In the genomic region with DNA sequence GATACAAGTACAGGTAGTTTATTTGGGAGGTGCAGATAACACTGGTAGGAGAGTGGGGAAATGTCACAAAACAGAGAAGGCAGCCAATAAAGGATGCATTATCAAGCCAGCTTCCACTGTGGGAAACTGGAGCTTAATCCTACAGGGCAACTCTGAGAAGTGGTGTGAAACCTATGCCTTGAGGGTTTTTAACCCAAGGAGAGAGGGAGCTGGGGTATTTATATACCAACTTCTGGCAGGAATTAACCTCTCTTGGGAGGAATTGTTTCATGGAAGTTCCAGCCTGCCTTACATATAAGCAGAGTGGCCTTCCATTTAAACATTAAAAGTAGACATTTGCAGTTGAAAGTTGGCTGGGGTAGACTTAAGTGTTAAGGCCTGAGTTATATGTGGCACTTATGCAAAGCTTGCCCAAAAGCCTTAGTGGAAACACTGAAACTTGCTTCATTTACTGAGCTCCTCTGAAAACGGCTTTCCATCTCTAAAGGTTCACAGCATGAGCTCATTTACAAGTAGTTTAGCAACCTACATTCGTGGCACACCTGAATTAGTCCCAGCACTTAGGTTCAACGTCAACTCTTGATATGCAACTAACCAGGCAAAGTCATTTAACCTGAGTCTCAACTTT, we compare ENCODE assay signal across 32 cellular contexts. TPM values are rescaled to one million over a fixed set of nuclear protein-coding genes. Genes with fewer than 3 reads are reported as not detected.
DNase-seq lines count a peak whose midpoint lies in the region; ATAC-seq and TF ChIP-seq lines count a peak whose summit lies in the region.
"Had no signal": no experiment of that assay in that cellular context is flagged by ENCODE, and none has a peak within 500 bp of the region (broad histone marks: within the 10 kb centered on the region; RNA-seq: fewer than 3 reads in every experiment).

No MANE protein-coding gene starts in this region.

- peak overlapping the region; percentile 19 for H3K4me2 ChIP-seq in H9 (ENCODE audit: insufficient read depth, insufficient read length, low read length)

- H2BK12ac ChIP-seq in H9 (ENCODE audit: insufficient read length, low read depth, low read length) = no peak overlapping the region

- H3K23ac ChIP-seq in H9 (ENCODE audit: insufficient read length, low read depth, low read length) = no peak overlapping the region

- DNase-seq in H9 = peak; percentile 69
- DNase-seq in RWPE2 (ENCODE audit: low spot score) = no peak
- peak; percentile 62 for DNase-seq in iPS DF 4.7 (ENCODE audit: extremely low read depth, low spot score)
- no peak for DNase-seq in cerebellar cortex (ENCODE audit: low spot score)
- DNase-seq in head of caudate nucleus = no peak
- DNase-seq in NCI-H2171 treated with DMSO at 0.1 percent for 48 hours (lab: John Stamatoyannopoulos, UW) = no peak
- DNase-seq: activated CD8-positive, alpha-beta memory T cell treated with anti-CD3 and anti-CD28 coated beads, Interleukin-2, amount 50 U/mL, for 4 hours; activated naive CD4-positive, alpha-beta T cell treated with anti-CD3 and anti-CD28 coated beads for 36 hours; effector CD4-positive, alpha-beta T cell; erythroblast; GF-D8; heart left ventricle; left ventricle myocardium inferior; naive thymus-derived CD8-positive, alpha-beta T cell; NCI-H1417 treated with DMSO at 0.1 percent for 48 hours; NCI-H524 treated with DMSO at 0.1 percent for 48 hours; nucleus accumbens; psoas muscle; sigmoid colon; stimulated activated CD4-positive, alpha-beta T cell treated with anti-CD3 and anti-CD28 coated beads, Interleukin-4, amount 100 ng/mL, for 4 hours; upper lobe of right lung had no signal

- no peak overlapping the region for H2BK5ac ChIP-seq in H9 (ENCODE audit: insufficient read length, low read length)

- peak overlapping the region; percentile 97 to 99 (median 97) for H3K27ac Mint-ChIP-seq in H9
- H3K27ac Mint-ChIP-seq: activated CD4-positive, alpha-beta memory T cell treated with anti-CD3 and anti-CD28 coated beads for 36 hours; activated naive CD4-positive, alpha-beta T cell treated with anti-CD3 and anti-CD28 coated beads for 36 hours; activated T-helper 1 cell treated with anti-CD3 and anti-CD28 coated beads, Interleukin-12 subunit alpha, Interleukin-12 subunit beta, Interleukin-2, Interleukin-4 antibody, amounts not matched to agents 30 ng/mL and 10 ng/mL and 1 ng/mL, durations not matched to agents 14 hours and 24 hours and 36 hours; brain; IgD-negative memory B cell; naive thymus-derived CD8-positive, alpha-beta T cell; stimulated activated memory B cell treated with anti-CD40 and anti-IgM and Interleukin-4, amounts not matched to agents 10 μg/mL and 1 μg/mL and 100 μg/mL, for 72 hours; T-helper 1 cell treated with Interleukin-12 subunit alpha and Interleukin-12 subunit beta and Interleukin-4 antibody, amounts not matched to agents 30 μg/mL and 1 μg/mL, for 36 hours had no signal

- H3K36me3 ChIP-seq in ACC112 (ENCODE audit: insufficient read depth, low read length) (no peaks in the 10 kb centered on the region), RWPE2 (ENCODE audit: low read depth) (no peaks in the 10 kb centered on the region)
- H3K36me3 ChIP-seq: adrenal gland, heart left ventricle, left ventricle myocardium inferior, sigmoid colon, suprapubic skin, upper lobe of right lung had no signal

- H4K8ac ChIP-seq in H9 (replicated peaks; ENCODE audit: insufficient read length, low read depth, low read length) = no peak overlapping the region

- no peaks in the 10 kb centered on the region; the same call in 1 of the 2 replicates for H3K27me3 Mint-ChIP-seq in H9 (ENCODE audit: low read depth)

- H3K9me3 ChIP-seq in H9 (ENCODE audit: control insufficient read depth, low read depth, low read length) = no peaks in the 10 kb centered on the region
- H3K9me3 ChIP-seq in RWPE2 (ENCODE audit: severe bottlenecking) = no peaks in the 10 kb centered on the region
- H3K9me3 ChIP-seq: adrenal gland, heart left ventricle, left ventricle myocardium inferior, psoas muscle, sigmoid colon, suprapubic skin, upper lobe of right lung had no signal

- peaks cover 21% of the 10 kb centered on the region for H3K4me1 ChIP-seq in ACC112 (ENCODE audit: control insufficient read depth, insufficient read depth, low read length, unreplicated experiment)
- H3K4me1 ChIP-seq in H9 (ENCODE audit: insufficient read depth, low read length) = peaks cover 19% of the 10 kb centered on the region
- H3K4me1 ChIP-seq in RWPE2 (ENCODE audit: insufficient read depth, poor library complexity, severe bottlenecking) = peaks cover 10% of the 10 kb centered on the region
- H3K4me1 ChIP-seq: adrenal gland, heart left ventricle, left ventricle myocardium inferior, psoas muscle, sigmoid colon, suprapubic skin, upper lobe of right lung had no signal

- H3K56ac ChIP-seq in H9 (ENCODE audit: insufficient read length, low read depth, low read length) = no peak overlapping the region

- H3K4ac ChIP-seq in H9 (ENCODE audit: low read depth, low read length) = no peak overlapping the region

- no peak overlapping the region for H2BK120ac ChIP-seq in H9 (ENCODE audit: low read depth, low read length, poor library complexity, severe bottlenecking)

- peaks cover 59 to 77% of the 10 kb centered on the region in 2 experiments for H3K4me1 Mint-ChIP-seq in H9
- H3K4me1 Mint-ChIP-seq: IgD-negative memory B cell had no signal

- H3K27me3 ChIP-seq in ACC112 (ENCODE audit: insufficient read depth, low read length) (no peaks in the 10 kb centered on the region), H9 (ENCODE audit: insufficient read depth, low read length) (no peaks in the 10 kb centered on the region), RWPE2 (ENCODE audit: insufficient read depth, poor library complexity, severe bottlenecking) (no peaks in the 10 kb centered on the region)
- H3K27me3 ChIP-seq: sigmoid colon, suprapubic skin, upper lobe of right lung had no signal

- no peaks in the 10 kb centered on the region for H3K23me2 ChIP-seq in H9 (ENCODE audit: insufficient read length, low read depth, low read length, poor library complexity, severe bottlenecking)

- H3K9ac ChIP-seq in H9 (ENCODE audit: extremely low read depth, insufficient read length, low read length) = no peak overlapping the region

- no peak overlapping the region for H3T11ph ChIP-seq in H9 (ENCODE audit: low read length)

- H3K9me3 Mint-ChIP-seq in H9 = peaks cover 6 to 18% of the 10 kb centered on the region in 2 experiments
- H3K9me3 Mint-ChIP-seq: activated CD4-positive, alpha-beta memory T cell treated with anti-CD3 and anti-CD28 coated beads for 36 hours; activated naive CD4-positive, alpha-beta T cell treated with anti-CD3 and anti-CD28 coated beads for 36 hours; activated T-helper 1 cell treated with anti-CD3 and anti-CD28 coated beads, Interleukin-12 subunit alpha, Interleukin-12 subunit beta, Interleukin-2, Interleukin-4 antibody, amounts not matched to agents 30 ng/mL and 10 ng/mL and 1 ng/mL, durations not matched to agents 14 hours and 24 hours and 36 hours; IgD-negative memory B cell; naive thymus-derived CD8-positive, alpha-beta T cell; stimulated activated memory B cell treated with anti-CD40 and anti-IgM and Interleukin-4, amounts not matched to agents 10 μg/mL and 1 μg/mL and 100 μg/mL, for 72 hours; T-helper 1 cell treated with Interleukin-12 subunit alpha and Interleukin-12 subunit beta and Interleukin-4 antibody, amounts not matched to agents 30 μg/mL and 1 μg/mL, for 36 hours had no signal

- ATAC-seq in RWPE2 (ENCODE audit: low read depth) = no peak
- ATAC-seq in HG02840 (IDR thresholded peaks at IDR 0.05; ENCODE audit: low FRiP score, unreplicated experiment) = no peak
- ATAC-seq: heart left ventricle; naive thymus-derived CD8-positive, alpha-beta T cell; psoas muscle; stimulated activated memory B cell treated with anti-CD40 and anti-IgM and Interleukin-4, amounts not matched to agents 10 μg/mL and 1 μg/mL and 100 μg/mL, for 72 hours; upper lobe of right lung had no signal

- H2BK20ac ChIP-seq in H9 (ENCODE audit: low read depth, low read length, poor library complexity, severe bottlenecking) = no peak overlapping the region

- no CpG with 5 or more reads among the region's 3 CpGs for WGBS in H9 (ENCODE audit: extremely low coverage, insufficient read length, low lambda C conversion rate)

- H3K4me3 Mint-ChIP-seq in H9 = no peak overlapping the region
- H3K4me3 Mint-ChIP-seq: activated CD4-positive, alpha-beta memory T cell treated with anti-CD3 and anti-CD28 coated beads for 36 hours; activated naive CD4-positive, alpha-beta T cell treated with anti-CD3 and anti-CD28 coated beads for 36 hours; activated T-helper 1 cell treated with anti-CD3 and anti-CD28 coated beads, Interleukin-12 subunit alpha, Interleukin-12 subunit beta, Interleukin-2, Interleukin-4 antibody, amounts not matched to agents 30 ng/mL and 10 ng/mL and 1 ng/mL, durations not matched to agents 14 hours and 24 hours and 36 hours; brain; IgD-negative memory B cell; naive thymus-derived CD8-positive, alpha-beta T cell; stimulated activated memory B cell treated with anti-CD40 and anti-IgM and Interleukin-4, amounts not matched to agents 10 μg/mL and 1 μg/mL and 100 μg/mL, for 72 hours; T-helper 1 cell treated with Interleukin-12 subunit alpha and Interleukin-12 subunit beta and Interleukin-4 antibody, amounts not matched to agents 30 μg/mL and 1 μg/mL, for 36 hours had no signal

- H3K79me1 ChIP-seq in H9 (ENCODE audit: insufficient read depth, low read depth, low read length, poor library complexity, severe bottlenecking) = no peaks in the 10 kb centered on the region

- H3K18ac ChIP-seq in H9 (ENCODE audit: insufficient read length, low read depth, low read length) = no peak overlapping the region

- intact Hi-C loops in head of caudate nucleus (cut with DNase I) = no loop called here

- H4K91ac ChIP-seq in H9 (ENCODE audit: insufficient read length, low read depth, low read length) = no peak overlapping the region

- H2AK5ac ChIP-seq in H9 (ENCODE audit: insufficient read length, low read length) = no peak overlapping the region

- H3K4me3 ChIP-seq in ACC112 (ENCODE audit: low read depth, low read length) = no peak overlapping the region
- no peak overlapping the region for H3K4me3 ChIP-seq in RWPE2 (ENCODE audit: severe bottlenecking)
- H3K4me3 ChIP-seq: adrenal gland, heart left ventricle, left ventricle myocardium inferior, psoas muscle, sigmoid colon, suprapubic skin, upper lobe of right lung had no signal

- H3K14ac ChIP-seq in H9 (ENCODE audit: insufficient read depth, low read length) = no peak overlapping the region

- H4K5ac ChIP-seq in H9 (ENCODE audit: insufficient read length, low read depth, low read length) = no peak overlapping the region

- H3K79me2 ChIP-seq in ACC112 (ENCODE audit: control insufficient read depth, insufficient read depth, low read length, unreplicated experiment) (no peaks in the 10 kb centered on the region), H9 (ENCODE audit: insufficient read depth, low read length) (no peaks in the 10 kb centered on the region)

- H2AFZ ChIP-seq in ACC112 (ENCODE audit: low read length, unreplicated experiment) (no peak overlapping the region), H9 (ENCODE audit: low read length) (no peak overlapping the region)

- H4K20me1 ChIP-seq in H9 (ENCODE audit: control insufficient read depth, insufficient read depth, insufficient read length) = no peaks in the 10 kb centered on the region

- H2BK15ac ChIP-seq in H9 (ENCODE audit: low read depth, low read length) = no peak overlapping the region

- peak overlapping the region; percentile 43; the same call in 1 of the 2 replicates for H3K27ac ChIP-seq in ACC112 (ENCODE audit: low read depth, low read length)
- peak overlapping the region; percentile 96 for H3K27ac ChIP-seq in H9 (ENCODE audit: insufficient read length, low read depth, low read length)
- H3K27ac ChIP-seq in RWPE2 (ENCODE audit: poor library complexity, severe bottlenecking) = peak overlapping the region; percentile 73
- H3K27ac ChIP-seq: adrenal gland, heart left ventricle, left ventricle myocardium inferior, psoas muscle, sigmoid colon, suprapubic skin, upper lobe of right lung had no signal

- TF ChIP-seq CTCF in H9 (conservative IDR thresholded peaks at IDR 0.05) = no peak
- no peak for TF ChIP-seq CTCF in RWPE2 (IDR thresholded peaks at IDR 0.05; ENCODE audit: poor library complexity, severe bottlenecking)

- H3K36me3 Mint-ChIP-seq in H9 (ENCODE audit: insufficient read depth in 1 of 3, low read depth in 3 of 3) = peaks cover 13 to 22% (median 15%) of the 10 kb centered on the region in 3 experiments
- H3K36me3 Mint-ChIP-seq: activated CD4-positive, alpha-beta memory T cell treated with anti-CD3 and anti-CD28 coated beads for 36 hours; brain; IgD-negative memory B cell; naive thymus-derived CD8-positive, alpha-beta T cell; stimulated activated memory B cell treated with anti-CD40 and anti-IgM and Interleukin-4, amounts not matched to agents 10 μg/mL and 1 μg/mL and 100 μg/mL, for 72 hours had no signal

RNA-seq across cellular contexts. Expression of a gene that starts 19.2 kb away (rescaled TPM):
- 0.66 and 0.74 TPM in 2 replicates for total RNA-seq in H9 (2021)
- total RNA-seq: activated CD4-positive, alpha-beta memory T cell treated with anti-CD3 and anti-CD28 coated beads for 36 hours; activated naive CD4-positive, alpha-beta T cell treated with anti-CD3 and anti-CD28 coated beads for 36 hours; activated T-helper 1 cell treated with anti-CD3 and anti-CD28 coated beads, Interleukin-12 subunit alpha, Interleukin-12 subunit beta, Interleukin-2, Interleukin-4 antibody, amounts not matched to agents 30 ng/mL and 10 ng/mL and 1 ng/mL, durations not matched to agents 14 hours and 24 hours and 36 hours; adrenal gland; left ventricle myocardium inferior; naive thymus-derived CD8-positive, alpha-beta T cell; SK-MEL-5; suprapubic skin; upper lobe of right lung had no signal

Comparison
In these comparisons a context has a peak if more than half of its experiments do, and no peak if none do; other contexts are left out.
1. H3K27ac ChIP-seq: peak in every context shown above with its lines; median percentile 96 in H9; 73 in RWPE2; 43 in ACC112.
2. DNase-seq: peak in H9 (single experiment) and iPS DF 4.7 (single experiment); none in RWPE2 (single experiment), cerebellar cortex (single experiment), head of caudate nucleus (0 of 42) and NCI-H2171 treated with DMSO at 0.1 percent for 48 hours (single experiment).